22 cellular contexts compared by ENCODE assay signal in genomic region chr9:32558408-32558914, GRCh38. TPM values are rescaled to one million over a fixed set of nuclear protein-coding genes. Genes with fewer than 3 reads are reported as not detected.
DNase-seq lines count a peak whose midpoint lies in the region; ATAC-seq, FAIRE-seq and TF ChIP-seq lines count a peak whose summit lies in the region.
"Had no signal": no experiment of that assay in that cellular context is flagged by ENCODE, and none has a peak within 500 bp of the region (broad histone marks: within the 10 kb centered on the region; RNA-seq: fewer than 3 reads in every experiment).

No MANE protein-coding gene starts in this region.

- H3K4me2 ChIP-seq in HepG2 (ENCODE audit: low read depth, low read length), result no peak overlapping the region

- no peak for TF ChIP-seq CTCF in HepG2 (CRISPR knock-in tag; IDR thresholded peaks at IDR 0.05)
- TF ChIP-seq CTCF in ascending aorta (IDR thresholded peaks at IDR 0.05), result no peak

- peaks cover 24% of the 10 kb centered on the region for H3K4me1 ChIP-seq in HepG2 (ENCODE audit: insufficient read depth, low read length)
- no peaks in the 10 kb centered on the region for H3K4me1 ChIP-seq in ascending aorta

- no peak for TF ChIP-seq RAD21 in HepG2 (CRISPR knock-in tag; IDR thresholded peaks at IDR 0.05)

- no peak overlapping the region for H3K9ac ChIP-seq in HepG2 (ENCODE audit: insufficient read depth, low read depth, low read length)

- H3K36me3 ChIP-seq in HepG2 (replicated peaks in 1 of 2; ENCODE audit: control insufficient read depth in 1 of 2, insufficient read depth in 2 of 2, low read length in 2 of 2) (no peaks in the 10 kb centered on the region; a peak in 2 of 5 replicates), ascending aorta (no peaks in the 10 kb centered on the region)
- H3K36me3 ChIP-seq: stomach had no signal

- WGBS in HepG2 (ENCODE audit: low lambda C conversion rate), result 61% methylated on average over 3 of the region's 3 CpGs

- peaks cover 35% of the 10 kb centered on the region for H3K4me1 Mint-ChIP-seq in activated naive CD8-positive, alpha-beta T cell treated with anti-CD3 and anti-CD28 coated beads for 36 hours

- no peaks in the 10 kb centered on the region for H3K9me3 ChIP-seq in HepG2 (ENCODE audit: low read length)
- H3K9me3 ChIP-seq in ascending aorta, result no peaks in the 10 kb centered on the region
- H3K9me3 ChIP-seq: stomach had no signal

- in situ Hi-C loops in HepG2 (cut with HindIII; ENCODE audit: extremely low pct_ligation_motif_present, low pct_unique_long_range_greater_than_20kb), result no loop called here

- DNase-seq in CD1c-positive myeloid dendritic cell (ENCODE audit: extremely low spot score) (peak; percentile 52), GM12892 (ENCODE audit: insufficient read length) (no peak), HepG2 (ENCODE audit: low spot score) (no peak), retina (no peak), ascending aorta (ENCODE audit: low spot score in 2 of 2) (no peak)
- DNase-seq in activated naive CD8-positive, alpha-beta T cell treated with anti-CD3 and anti-CD28 coated beads for 36 hours, result no peak
- DNase-seq in stimulated activated CD8-positive, alpha-beta memory T cell treated with anti-CD3 and anti-CD28 coated beads, Interleukin-4, amount 100 ng/mL, for 48 hours, result no peak
- DNase-seq: activated CD8-positive, alpha-beta memory T cell treated with anti-CD3 and anti-CD28 coated beads for 24 hours; amygdala; effector CD8-positive, alpha-beta T cell; H9; midbrain; NCI-H1092; NCI-H1930; NCI-H345; stomach; T1000 had no signal

- intact Hi-C loops in HepG2 (cut with micrococcal nuclease; ENCODE audit: unreplicated experiment) (no loop called here), ascending aorta (cut with DNase I) (loop anchor here (10.0 kb wide), 1 partner anchor 466 kb away; the partner anchor contains the start of gene DNAJA1)

- H3K9me3 Mint-ChIP-seq in activated naive CD8-positive, alpha-beta T cell treated with anti-CD3 and anti-CD28 coated beads for 36 hours, result no peaks in the 10 kb centered on the region
- H3K9me3 Mint-ChIP-seq: activated T-helper 2 cell treated with anti-CD3 and anti-CD28 coated beads, Interferon-gamma antibody, Interleukin-2, Interleukin-4, amounts not matched to agents 10 μg/mL and 5 μg/mL and 100 μg/mL, durations not matched to agents 14 hours and 24 hours and 36 hours; H9; neural crest cell; type B pancreatic cell had no signal

- no peak for TF ChIP-seq EP300 in HepG2 (IDR thresholded peaks at IDR 0.05; ENCODE audit: low read depth in 2 of 2, low read length in 2 of 2)
- TF ChIP-seq EP300 in HepG2 (CRISPR knock-in tag; IDR thresholded peaks at IDR 0.05; ENCODE audit: borderline replicate concordance), result no peak

- ATAC-seq in HepG2, result peak; percentile 56; the same call in 1 of the 3 replicates
- no peak for ATAC-seq in HG03378 (IDR thresholded peaks at IDR 0.05; ENCODE audit: unreplicated experiment)

- no peak overlapping the region for H3K4me3 Mint-ChIP-seq in activated naive CD8-positive, alpha-beta T cell treated with anti-CD3 and anti-CD28 coated beads for 36 hours
- H3K4me3 Mint-ChIP-seq: H9, neural crest cell, type B pancreatic cell had no signal

- H3K27ac ChIP-seq in HepG2 (ENCODE audit: extremely low read length, insufficient read depth, low read length) (peak overlapping the region; percentile 32), ascending aorta (no peak overlapping the region)

- no peak overlapping the region for H3K4me3 ChIP-seq in HepG2 (replicated peaks in 1 of 3; ENCODE audit: insufficient read depth in 1 of 3, low read depth in 2 of 3, low read length in 3 of 3)
- H3K4me3 ChIP-seq in ascending aorta, result no peak overlapping the region
- H3K4me3 ChIP-seq: stomach had no signal

- H3K36me3 Mint-ChIP-seq in activated naive CD8-positive, alpha-beta T cell treated with anti-CD3 and anti-CD28 coated beads for 36 hours, result peaks cover 11% of the 10 kb centered on the region

- no peak for TF ChIP-seq POLR2A in GM12892 (IDR thresholded peaks at IDR 0.05; ENCODE audit: low read depth, low read length)
- TF ChIP-seq POLR2A in HepG2 (IDR thresholded peaks at IDR 0.05; ENCODE audit: insufficient read depth in 1 of 2, low read depth in 2 of 2, low read length in 2 of 2), result no peak

- peaks cover under 1% of the 10 kb centered on the region for H3K79me2 ChIP-seq in HepG2 (ENCODE audit: insufficient read depth, low read length)

- no TSS peak for BruUV-seq in HepG2 (replicated peaks; lab: Mats Ljungman, UMichigan)

- peak; percentile 68 for FAIRE-seq in GM12892 (lab: Jason Lieb, UNC)
- FAIRE-seq in HepG2 (lab: Jason Lieb, UNC), result peak; percentile 49

- CTCF ChIA-PET in HepG2 (lab: Yijun Ruan, JAX; ENCODE audit: low intra/inter-chr PET ratio, low total read pairs), result no interaction called here

- no peaks in the 10 kb centered on the region for H4K20me1 ChIP-seq in HepG2 (ENCODE audit: insufficient read depth, low read length)

- POLR2A ChIA-PET in HepG2 (lab: Yijun Ruan, JAX), result interaction anchor here (1.9 kb wide), 1 partner anchor 174 kb away, joined by 4 read pairs; the partner anchor contains the start of gene ACO1

- H3K27me3 ChIP-seq in HepG2 (ENCODE audit: control insufficient read depth in 1 of 2, insufficient read depth in 2 of 2, low read length in 2 of 2), result no peaks in the 10 kb centered on the region
- no peaks in the 10 kb centered on the region for H3K27me3 ChIP-seq in ascending aorta
- H3K27me3 ChIP-seq: stomach had no signal

- H3K27ac Mint-ChIP-seq in activated naive CD8-positive, alpha-beta T cell treated with anti-CD3 and anti-CD28 coated beads for 36 hours, result peak overlapping the region; percentile 47
- H3K27ac Mint-ChIP-seq: activated T-helper 2 cell treated with anti-CD3 and anti-CD28 coated beads, Interferon-gamma antibody, Interleukin-2, Interleukin-4, amounts not matched to agents 10 μg/mL and 5 μg/mL and 100 μg/mL, durations not matched to agents 14 hours and 24 hours and 36 hours; H9; type B pancreatic cell had no signal

- no peaks in the 10 kb centered on the region for H3K27me3 Mint-ChIP-seq in activated naive CD8-positive, alpha-beta T cell treated with anti-CD3 and anti-CD28 coated beads for 36 hours
- H3K27me3 Mint-ChIP-seq: progenitor cell of endocrine pancreas, type B pancreatic cell had no signal

- no peak overlapping the region for H2AFZ ChIP-seq in HepG2 (ENCODE audit: low read length)

RNA-seq across cellular contexts. Expression of gene TOPORS, which starts 6.1 kb away (rescaled TPM):
- polyA plus RNA-seq in GM12892 (2012; ENCODE audit: missing spikeins), result 12.2 TPM
- 10 to 100 TPM; 21.1 to 21.7 TPM for total RNA-seq in activated naive CD8-positive, alpha-beta T cell treated with anti-CD3 and anti-CD28 coated beads for 36 hours
- total RNA-seq in HepG2 (2016; rRNA removed; fragmentation: Illumina TruSeq; extraction: Trizol) (19.6 and 28.8 TPM in 2 replicates), ascending aorta (5.2 TPM)
- 1.3 and 1.6 TPM in 2 replicates for total RNA-seq in HepG2 (2016; cell fraction: cytosol; rRNA removed; fragmentation: Illumina TruSeq; extraction: Trizol; ENCODE audit: low read depth)
- 19.8 and 28.1 TPM in 2 replicates for total RNA-seq in HepG2 (2016; cell fraction: insoluble cytoplasmic fraction; rRNA removed; fragmentation: Illumina TruSeq; extraction: Trizol)
- total RNA-seq in HepG2 (2016; cell fraction: membrane; rRNA removed; fragmentation: Illumina TruSeq; extraction: Trizol), result 6.3 and 8.0 TPM in 2 replicates
- total RNA-seq in HepG2 (2016; cell fraction: nucleus; rRNA removed; fragmentation: Illumina TruSeq; extraction: Trizol), result 22.5 and 24.6 TPM in 2 replicates
- polyA plus RNA-seq in HepG2 (2011; rRNA removed), result 6.1 and 6.8 TPM in 2 replicates
- 3.0 and 5.4 TPM in 2 replicates for polyA plus RNA-seq in HepG2 (2011; cell fraction: cytosol; rRNA removed)
- polyA plus RNA-seq in HepG2 (2011; cell fraction: nucleus; rRNA removed), result 5.5 and 6.1 TPM in 2 replicates
- 8.8 and 9.9 TPM in 2 replicates for polyA plus RNA-seq in HepG2 (2012)
- polyA plus RNA-seq in HepG2 (2016; cell fraction: cytosol; fragmentation: Illumina TruSeq; extraction: Trizol; ENCODE audit: low read depth), result 0.35 and 0.49 TPM in 2 replicates
- polyA plus RNA-seq in HepG2 (2016; cell fraction: insoluble cytoplasmic fraction; fragmentation: Illumina TruSeq; extraction: Trizol; ENCODE audit: low read depth), result 15.9 and 16.9 TPM in 2 replicates
- polyA plus RNA-seq in HepG2 (2016; cell fraction: membrane; fragmentation: Illumina TruSeq; extraction: Trizol; ENCODE audit: low read depth), result 1.6 and 1.9 TPM in 2 replicates
- 12.4 and 13.5 TPM in 2 replicates for polyA plus RNA-seq in HepG2 (2016; cell fraction: nucleus; fragmentation: Illumina TruSeq; extraction: Trizol; ENCODE audit: insufficient read depth, low read depth)
- polyA minus RNA-seq in HepG2 (2011; rRNA and poly(A)+ RNA removed; ENCODE audit: low replicate concordance), result 9.1 and 14.1 TPM in 2 replicates
- 8.8 and 9.0 TPM in 2 replicates for polyA minus RNA-seq in HepG2 (2011; cell fraction: cytosol; rRNA and poly(A)+ RNA removed)
- 42.9 and 51.2 TPM in 2 replicates for polyA minus RNA-seq in HepG2 (2011; cell fraction: nucleus; rRNA and poly(A)+ RNA removed)

RNA-seq across cellular contexts. Expression of gene SMIM27, which starts 6.3 kb away (rescaled TPM):
- 29.5 TPM for polyA plus RNA-seq in GM12892 (2012; ENCODE audit: missing spikeins)
- total RNA-seq in activated naive CD8-positive, alpha-beta T cell treated with anti-CD3 and anti-CD28 coated beads for 36 hours, result 10 to 100 TPM; 13.3 to 15.9 TPM
- total RNA-seq in HepG2 (2016; rRNA removed; fragmentation: Illumina TruSeq; extraction: Trizol) (13.3 and 17.9 TPM in 2 replicates), ascending aorta (0.32 TPM)
- total RNA-seq in HepG2 (2016; cell fraction: cytosol; rRNA removed; fragmentation: Illumina TruSeq; extraction: Trizol; ENCODE audit: low read depth), result 75.6 and 99.3 TPM in 2 replicates
- 15.4 and 19.6 TPM in 2 replicates for total RNA-seq in HepG2 (2016; cell fraction: insoluble cytoplasmic fraction; rRNA removed; fragmentation: Illumina TruSeq; extraction: Trizol)
- total RNA-seq in HepG2 (2016; cell fraction: membrane; rRNA removed; fragmentation: Illumina TruSeq; extraction: Trizol), result 37.2 and 52.4 TPM in 2 replicates
- total RNA-seq in HepG2 (2016; cell fraction: nucleus; rRNA removed; fragmentation: Illumina TruSeq; extraction: Trizol), result 8.6 and 10.5 TPM in 2 replicates
- polyA plus RNA-seq in HepG2 (2011; rRNA removed), result 19.0 and 22.5 TPM in 2 replicates
- polyA plus RNA-seq in HepG2 (2011; cell fraction: cytosol; rRNA removed), result 3.6 and 3.7 TPM in 2 replicates
- 2.2 and 2.6 TPM in 2 replicates for polyA plus RNA-seq in HepG2 (2011; cell fraction: nucleus; rRNA removed)
- polyA plus RNA-seq in HepG2 (2012), result 23.4 and 24.0 TPM in 2 replicates
- 83.9 and 98.8 TPM in 2 replicates for polyA plus RNA-seq in HepG2 (2016; cell fraction: cytosol; fragmentation: Illumina TruSeq; extraction: Trizol; ENCODE audit: low read depth)
- 14.9 and 15.5 TPM in 2 replicates for polyA plus RNA-seq in HepG2 (2016; cell fraction: insoluble cytoplasmic fraction; fragmentation: Illumina TruSeq; extraction: Trizol; ENCODE audit: low read depth)
- 31.9 and 41.5 TPM in 2 replicates for polyA plus RNA-seq in HepG2 (2016; cell fraction: membrane; fragmentation: Illumina TruSeq; extraction: Trizol; ENCODE audit: low read depth)
- polyA plus RNA-seq in HepG2 (2016; cell fraction: nucleus; fragmentation: Illumina TruSeq; extraction: Trizol; ENCODE audit: insufficient read depth, low read depth), result 11.4 and 12.7 TPM in 2 replicates
- polyA minus RNA-seq in HepG2 (2011; rRNA and poly(A)+ RNA removed; ENCODE audit: low replicate concordance), result 5.2 and 6.4 TPM in 2 replicates
- polyA minus RNA-seq in HepG2 (2011; cell fraction: cytosol; rRNA and poly(A)+ RNA removed), result 3.5 TPM in 1 of 2 replicates, not detected in the other
- polyA minus RNA-seq in HepG2 (2011; cell fraction: nucleus; rRNA and poly(A)+ RNA removed), result 4.6 and 4.9 TPM in 2 replicates

RNA-seq across cellular contexts. Expression of gene NDUFB6, which starts 14.5 kb away (rescaled TPM):
- polyA plus RNA-seq in GM12892 (2012; ENCODE audit: missing spikeins), result 60.2 TPM
- total RNA-seq in activated naive CD8-positive, alpha-beta T cell treated with anti-CD3 and anti-CD28 coated beads for 36 hours, result 10 to 100 TPM; 59.3 to 60.2 TPM
- 81.9 and 106 TPM in 2 replicates for total RNA-seq in HepG2 (2016; rRNA removed; fragmentation: Illumina TruSeq; extraction: Trizol)
- total RNA-seq in HepG2 (2016; cell fraction: cytosol; rRNA removed; fragmentation: Illumina TruSeq; extraction: Trizol; ENCODE audit: low read depth), result 16.0 and 16.3 TPM in 2 replicates
- total RNA-seq in HepG2 (2016; cell fraction: insoluble cytoplasmic fraction; rRNA removed; fragmentation: Illumina TruSeq; extraction: Trizol), result 86.2 and 119 TPM in 2 replicates
- 18.5 and 19.3 TPM in 2 replicates for total RNA-seq in HepG2 (2016; cell fraction: membrane; rRNA removed; fragmentation: Illumina TruSeq; extraction: Trizol)
- 35.9 and 39.7 TPM in 2 replicates for total RNA-seq in HepG2 (2016; cell fraction: nucleus; rRNA removed; fragmentation: Illumina TruSeq; extraction: Trizol)
- 21.5 and 31.2 TPM in 2 replicates for polyA plus RNA-seq in HepG2 (2011; rRNA removed)
- polyA plus RNA-seq in HepG2 (2011; cell fraction: cytosol; rRNA removed), result 28.6 and 29.6 TPM in 2 replicates
- 5.5 and 6.9 TPM in 2 replicates for polyA plus RNA-seq in HepG2 (2011; cell fraction: nucleus; rRNA removed)
- polyA plus RNA-seq in HepG2 (2012), result 27.7 and 34.6 TPM in 2 replicates
- polyA plus RNA-seq in HepG2 (2016; cell fraction: cytosol; fragmentation: Illumina TruSeq; extraction: Trizol; ENCODE audit: low read depth), result 18.1 and 20.1 TPM in 2 replicates
- 93.0 and 110 TPM in 2 replicates for polyA plus RNA-seq in HepG2 (2016; cell fraction: insoluble cytoplasmic fraction; fragmentation: Illumina TruSeq; extraction: Trizol; ENCODE audit: low read depth)
- 18.7 and 19.9 TPM in 2 replicates for polyA plus RNA-seq in HepG2 (2016; cell fraction: membrane; fragmentation: Illumina TruSeq; extraction: Trizol; ENCODE audit: low read depth)
- 55.5 and 57.6 TPM in 2 replicates for polyA plus RNA-seq in HepG2 (2016; cell fraction: nucleus; fragmentation: Illumina TruSeq; extraction: Trizol; ENCODE audit: insufficient read depth, low read depth)
- 16.1 and 20.8 TPM in 2 replicates for polyA minus RNA-seq in HepG2 (2011; rRNA and poly(A)+ RNA removed; ENCODE audit: low replicate concordance)
- 13.8 and 18.9 TPM in 2 replicates for polyA minus RNA-seq in HepG2 (2011; cell fraction: cytosol; rRNA and poly(A)+ RNA removed)
- 9.1 and 13.1 TPM in 2 replicates for polyA minus RNA-seq in HepG2 (2011; cell fraction: nucleus; rRNA and poly(A)+ RNA removed)
- 22.2 TPM for total RNA-seq in ascending aorta

RNA-seq across cellular contexts. Expression of gene RIGI, which starts 32.5 kb away (rescaled TPM):
- polyA plus RNA-seq in GM12892 (2012; ENCODE audit: missing spikeins), result 6.3 TPM
- 1 to 10 TPM; 8.6 to 9.9 TPM for total RNA-seq in activated naive CD8-positive, alpha-beta T cell treated with anti-CD3 and anti-CD28 coated beads for 36 hours
- total RNA-seq in HepG2 (2016; rRNA removed; fragmentation: Illumina TruSeq; extraction: Trizol), result 8.2 and 12.2 TPM in 2 replicates
- 0.91 and 1.3 TPM in 2 replicates for total RNA-seq in HepG2 (2016; cell fraction: cytosol; rRNA removed; fragmentation: Illumina TruSeq; extraction: Trizol; ENCODE audit: low read depth)
- 8.1 and 11.7 TPM in 2 replicates for total RNA-seq in HepG2 (2016; cell fraction: insoluble cytoplasmic fraction; rRNA removed; fragmentation: Illumina TruSeq; extraction: Trizol)
- 2.6 and 3.2 TPM in 2 replicates for total RNA-seq in HepG2 (2016; cell fraction: membrane; rRNA removed; fragmentation: Illumina TruSeq; extraction: Trizol)
- total RNA-seq in HepG2 (2016; cell fraction: nucleus; rRNA removed; fragmentation: Illumina TruSeq; extraction: Trizol), result 8.1 and 8.4 TPM in 2 replicates
- 2.4 and 3.0 TPM in 2 replicates for polyA plus RNA-seq in HepG2 (2011; rRNA removed)
- 1.1 and 1.9 TPM in 2 replicates for polyA plus RNA-seq in HepG2 (2011; cell fraction: cytosol; rRNA removed)
- 2.3 and 3.2 TPM in 2 replicates for polyA plus RNA-seq in HepG2 (2011; cell fraction: nucleus; rRNA removed)
- polyA plus RNA-seq in HepG2 (2012), result 3.1 and 3.3 TPM in 2 replicates
- 0.42 and 0.43 TPM in 2 replicates for polyA plus RNA-seq in HepG2 (2016; cell fraction: cytosol; fragmentation: Illumina TruSeq; extraction: Trizol; ENCODE audit: low read depth)
- polyA plus RNA-seq in HepG2 (2016; cell fraction: insoluble cytoplasmic fraction; fragmentation: Illumina TruSeq; extraction: Trizol; ENCODE audit: low read depth), result 5.9 and 6.7 TPM in 2 replicates
- polyA plus RNA-seq in HepG2 (2016; cell fraction: membrane; fragmentation: Illumina TruSeq; extraction: Trizol; ENCODE audit: low read depth), result 0.74 and 0.97 TPM in 2 replicates
- 5.9 and 6.0 TPM in 2 replicates for polyA plus RNA-seq in HepG2 (2016; cell fraction: nucleus; fragmentation: Illumina TruSeq; extraction: Trizol; ENCODE audit: insufficient read depth, low read depth)
- 0.75 and 1.6 TPM in 2 replicates for polyA minus RNA-seq in HepG2 (2011; rRNA and poly(A)+ RNA removed; ENCODE audit: low replicate concordance)
- polyA minus RNA-seq in HepG2 (2011; cell fraction: cytosol; rRNA and poly(A)+ RNA removed), result 1.9 and 2.4 TPM in 2 replicates
- 8.5 and 11.7 TPM in 2 replicates for polyA minus RNA-seq in HepG2 (2011; cell fraction: nucleus; rRNA and poly(A)+ RNA removed)
- 1.9 TPM for total RNA-seq in ascending aorta
